ENCODE assay signal across 12 cellular contexts in genomic region chr6:89299451-89299850, GRCh38. TPM values are rescaled to one million over a fixed set of nuclear protein-coding genes. Genes with fewer than 3 reads are reported as not detected.
DNase-seq lines count a peak whose midpoint lies in the region; ATAC-seq and TF ChIP-seq lines count a peak whose summit lies in the region.
"Had no signal": no experiment of that assay in that cellular context is flagged by ENCODE, and none has a peak within 500 bp of the region (broad histone marks: within the 10 kb centered on the region; RNA-seq: fewer than 3 reads in every experiment).

No MANE protein-coding gene starts in this region.

- H3K4me1 Mint-ChIP-seq in type B pancreatic cell (ENCODE audit: unreplicated experiment) = peaks cover 19% of the 10 kb centered on the region

- H3K4me1 ChIP-seq in BE2C = no peaks in the 10 kb centered on the region
- H3K4me1 ChIP-seq: sigmoid colon had no signal

- no peak for ATAC-seq in HG03045 (IDR thresholded peaks at IDR 0.05; ENCODE audit: unreplicated experiment)
- no peak for ATAC-seq in GM18873 (IDR thresholded peaks at IDR 0.05; ENCODE audit: low FRiP score, unreplicated experiment)

- no peaks in the 10 kb centered on the region for H3K27me3 ChIP-seq in BE2C
- H3K27me3 ChIP-seq: sigmoid colon had no signal

- H3K27ac Mint-ChIP-seq in type B pancreatic cell = no peak overlapping the region
- H3K27ac Mint-ChIP-seq: activated B cell treated with CpG ODN at 0.5 μM for 24 hours had no signal

- H3K4me3 Mint-ChIP-seq in type B pancreatic cell = no peak overlapping the region
- H3K4me3 Mint-ChIP-seq: activated B cell treated with CpG ODN at 0.5 μM for 24 hours had no signal

- H3K4me3 ChIP-seq in BE2C (ENCODE audit: low read depth, low read length) (no peak overlapping the region), fibroblast of the aortic adventitia (ENCODE audit: low read depth, low read length) (no peak overlapping the region)
- H3K4me3 ChIP-seq: sigmoid colon had no signal

- H3K36me3 Mint-ChIP-seq in type B pancreatic cell = no peaks in the 10 kb centered on the region

- no peak for DNase-seq in BE2C
- no peak for DNase-seq in GM13976 (ENCODE audit: low spot score)
- DNase-seq in SK-MEL-5 (ENCODE audit: low read depth, low spot score) = peak; percentile 22
- no peak for DNase-seq in fibroblast of the aortic adventitia (ENCODE audit: low read depth)
- DNase-seq in type B pancreatic cell (ENCODE audit: extremely low spot score, unreplicated experiment) = no peak
- no peak for DNase-seq in NCI-H1436 (lab: John Stamatoyannopoulos, UW)
- DNase-seq: activated B cell treated with CpG ODN at 0.5 μM for 24 hours, GF-D8, sigmoid colon had no signal

- no peaks in the 10 kb centered on the region for H3K9me3 Mint-ChIP-seq in type B pancreatic cell

- H3K27me3 Mint-ChIP-seq in type B pancreatic cell = no peaks in the 10 kb centered on the region
- H3K27me3 Mint-ChIP-seq: activated B cell treated with CpG ODN at 0.5 μM for 24 hours had no signal

- H3K9me3 ChIP-seq in BE2C = no peaks in the 10 kb centered on the region
- H3K9me3 ChIP-seq: sigmoid colon had no signal

- in situ Hi-C loops in GM13976 (cut with MboI; ENCODE audit: low sequenced_read_pairs, unreplicated experiment) = no loop called here
- in situ Hi-C loops in SK-MEL-5 (cut with HindIII; ENCODE audit: low pct_unique_long_range_greater_than_20kb, low sequenced_read_pairs) = no loop called here

- TF ChIP-seq CTCF in BE2C (IDR thresholded peaks at IDR 0.05; ENCODE audit: low read depth, low read length) (peak; percentile 20; the same call in 1 of the 2 replicates), GM13976 (IDR thresholded peaks at IDR 0.05; ENCODE audit: borderline replicate concordance, control extremely low read depth, extremely low read depth, insufficient read depth, missing control alignments) (peak; percentile 26), fibroblast of the aortic adventitia (IDR thresholded peaks at IDR 0.05; ENCODE audit: insufficient read depth, low read length) (peak; percentile 17), type B pancreatic cell (conservative IDR thresholded peaks at IDR 0.05) (no peak)

- no peaks in the 10 kb centered on the region for H3K36me3 ChIP-seq in BE2C
- H3K36me3 ChIP-seq: sigmoid colon had no signal

RNA-seq across cellular contexts. Expression of gene GABRR2, which starts 15.6 kb away (rescaled TPM):
- polyA plus RNA-seq in BE2C (2012; ENCODE audit: insufficient read depth, insufficient read length, low read depth) = not detected
- total RNA-seq in SK-MEL-5 (2014; rRNA removed; shearing (Covaris generic)) = not detected in 2 replicates
- 0.11 TPM in 1 of 2 replicates, not detected in the other for polyA plus RNA-seq in SK-MEL-5 (2015; cell fraction: cytosol; rRNA removed)
- 0.36 and 2.4 TPM in 2 replicates for polyA plus RNA-seq in SK-MEL-5 (2015; cell fraction: nucleus; rRNA removed)
- 0.09 TPM in 1 of 2 replicates, not detected in the other for total RNA-seq in fibroblast of the aortic adventitia (ENCODE audit: low replicate concordance)
- 0.92 TPM in 1 of 2 replicates, not detected in the other for total RNA-seq in type B pancreatic cell (ENCODE audit: low replicate concordance)
- total RNA-seq: NCI-H460 had no signal

RNA-seq across cellular contexts. Expression of gene UBE2J1, which starts 53.1 kb away (rescaled TPM):
- polyA plus RNA-seq in BE2C (2012; ENCODE audit: insufficient read depth, insufficient read length, low read depth) = 17.8 TPM
- 46.1 and 47.8 TPM in 2 replicates for total RNA-seq in SK-MEL-5 (2014; rRNA removed; shearing (Covaris generic))
- polyA plus RNA-seq in SK-MEL-5 (2015; cell fraction: cytosol; rRNA removed) = 28.9 and 34.9 TPM in 2 replicates
- polyA plus RNA-seq in SK-MEL-5 (2015; cell fraction: nucleus; rRNA removed) = 15.4 TPM in 2 replicates
- total RNA-seq in fibroblast of the aortic adventitia (ENCODE audit: low replicate concordance) = 23.1 and 50.9 TPM in 2 replicates
- 30.6 and 32.0 TPM in 2 replicates for total RNA-seq in type B pancreatic cell (ENCODE audit: low replicate concordance)
